In genomic region chr3:159835126-159835525, GRCh38 we compare ENCODE assay signal across 21 cellular contexts. TPM values are rescaled to one million over a fixed set of nuclear protein-coding genes. Genes with fewer than 3 reads are reported as not detected.
DNase-seq lines count a peak whose midpoint lies in the region; ATAC-seq and TF ChIP-seq lines count a peak whose summit lies in the region.
"Had no signal": no experiment of that assay in that cellular context is flagged by ENCODE, and none has a peak within 500 bp of the region (broad histone marks: within the 10 kb centered on the region; RNA-seq: fewer than 3 reads in every experiment).

No MANE protein-coding gene starts in this region.

- H3K36me3 ChIP-seq in left ventricle myocardium inferior (no peaks in the 10 kb centered on the region), sigmoid colon (no peaks in the 10 kb centered on the region), esophagus squamous epithelium (no peaks in the 10 kb centered on the region)
- H3K36me3 ChIP-seq: BLaER1 treated with 17β-estradiol and CSF1 and Interleukin-3, amounts not matched to agents 10 nM and 100 nM had no signal

- no peak for TF ChIP-seq CTCF in left ventricle myocardium inferior (IDR thresholded peaks at IDR 0.05; ENCODE audit: borderline replicate concordance)
- no peak for TF ChIP-seq CTCF in sigmoid colon (IDR thresholded peaks at IDR 0.05)
- TF ChIP-seq CTCF in esophagus squamous epithelium (IDR thresholded peaks at IDR 0.05): no peak

- H3K4me3 ChIP-seq in left ventricle myocardium inferior (no peak overlapping the region), sigmoid colon (no peak overlapping the region), esophagus squamous epithelium (no peak overlapping the region)
- H3K4me3 ChIP-seq: A549; BLaER1 treated with 17β-estradiol and CSF1 and Interleukin-3, amounts not matched to agents 10 nM and 100 nM; GM12878 had no signal

- TF ChIP-seq EP300 in sigmoid colon (IDR thresholded peaks at IDR 0.05): no peak

- H3K27me3 ChIP-seq in left ventricle myocardium inferior (ENCODE audit: low read depth): no peaks in the 10 kb centered on the region
- no peaks in the 10 kb centered on the region for H3K27me3 ChIP-seq in sigmoid colon
- H3K27me3 ChIP-seq in esophagus squamous epithelium: no peaks in the 10 kb centered on the region
- H3K27me3 ChIP-seq: BLaER1 treated with 17β-estradiol and CSF1 and Interleukin-3, amounts not matched to agents 10 nM and 100 nM had no signal

- H3K27ac ChIP-seq in left ventricle myocardium inferior (replicated peaks) (peak overlapping the region; percentile 85), sigmoid colon (peak overlapping the region; percentile 71 to 85 (median 80)), esophagus squamous epithelium (no peak overlapping the region)
- H3K27ac ChIP-seq: 22Rv1; A549; BLaER1 treated with 17β-estradiol and CSF1 and Interleukin-3, amounts not matched to agents 10 nM and 100 nM; C4-2B had no signal

- peaks cover 57% of the 10 kb centered on the region for H3K4me1 ChIP-seq in left ventricle myocardium inferior
- peaks cover 0 to 70% (median 49%) of the 10 kb centered on the region in 4 donors for H3K4me1 ChIP-seq in sigmoid colon
- H3K4me1 ChIP-seq in esophagus squamous epithelium: peaks cover 0 to 48% (median 24%) of the 10 kb centered on the region in 3 donors
- H3K4me1 ChIP-seq: Caco-2 had no signal

- 89 to 92% methylated on average over 1 of the region's 1 CpG for WGBS in sigmoid colon, 2 donors
- 73 to 75% methylated on average over 1 of the region's 1 CpG for whole genome bisulfite sequencing in esophagus squamous epithelium, 2 donors

- intact Hi-C loops in left ventricle myocardium inferior (cut with micrococcal nuclease): loop anchor here (10.0 kb wide), 1 partner anchor 50 kb away; no protein-coding TSS in a partner anchor
- intact Hi-C loops in left cardiac atrium (cut with DNase I): no loop called here
- intact Hi-C loops in sigmoid colon (cut with DNase I): loop anchor here (10.0 kb wide), 1 partner anchor 350 kb away; no protein-coding TSS in a partner anchor
- intact Hi-C loops in esophagus squamous epithelium (cut with DNase I): no loop called here

- no peak for ATAC-seq in left cardiac atrium
- no peak for ATAC-seq in GM21360 (IDR thresholded peaks at IDR 0.05; ENCODE audit: unreplicated experiment)
- ATAC-seq: A549; CD8-positive, alpha-beta T cell; GM12878 had no signal

- DNase-seq in left ventricle myocardium inferior (no peak), left cardiac atrium (no peak), ELR (ENCODE audit: low read depth) (peak; percentile 38), M059J (ENCODE audit: low read depth) (peak; percentile 71), sigmoid colon (no peak), esophagus squamous epithelium (lab: John Stamatoyannopoulos, UW) (no peak), pons (ENCODE audit: low spot score) (no peak)
- DNase-seq: AML-193; Caco-2; Calu3; CD4-positive, alpha-beta T cell; CD8-positive, alpha-beta T cell; DMS79 treated with DMSO at 0.1 percent for 48 hours; GDM1 had no signal

- TF ChIP-seq POLR2A in sigmoid colon (IDR thresholded peaks at IDR 0.05) (no peak), esophagus squamous epithelium (IDR thresholded peaks at IDR 0.05) (no peak)

- no peaks in the 10 kb centered on the region for H3K9me3 ChIP-seq in left ventricle myocardium inferior (replicated peaks)
- H3K9me3 ChIP-seq in sigmoid colon: no peaks in the 10 kb centered on the region
- H3K9me3 ChIP-seq in esophagus squamous epithelium: no peaks in the 10 kb centered on the region
- H3K9me3 ChIP-seq: A549, Caco-2 had no signal

RNA-seq across cellular contexts. Expression of gene SCHIP1, which starts 4.5 kb away (rescaled TPM):
- total RNA-seq in left ventricle myocardium inferior (62.6 TPM), left cardiac atrium (10 to 100 TPM; 31.0 to 46.9 TPM), sigmoid colon (10 to 100 TPM; 19.9 to 44.1 (median 31.3) TPM), esophagus squamous epithelium (1 to 10 TPM in 2 of 4 donors, under 1 TPM in 2; 0.30 to 5.5 (median 0.83) TPM)
- 0.49 and 0.89 TPM in 2 replicates for total RNA-seq in M059J (2014; rRNA removed; shearing (Covaris generic))
- 1 to 10 TPM in 2 of 3 donors, not detected in 1; 1.8 to 4.1 TPM for polyA plus RNA-seq in sigmoid colon
- total RNA-seq: B cell; CD4-positive, alpha-beta T cell; CD8-positive, alpha-beta T cell had no signal

Comparison
In these comparisons a context has a peak if more than half of its experiments do, and no peak if none do; other contexts are left out.
1. intact Hi-C loops: an anchor here in left ventricle myocardium inferior (10.0 kb wide) and sigmoid colon (10.0 kb wide); none called in left cardiac atrium and esophagus squamous epithelium.
2. DNase-seq: peak in ELR (single experiment) and M059J (single experiment); none in left ventricle myocardium inferior (single experiment), left cardiac atrium (single experiment), sigmoid colon (single experiment), esophagus squamous epithelium (single experiment) and pons (single experiment).
3. H3K27ac ChIP-seq: peak in left ventricle myocardium inferior (single experiment) and sigmoid colon (4 of 4); none in esophagus squamous epithelium (0 of 4).